In genomic region chr19:45505151-45505995, GRCh38 we compare ENCODE assay signal across 1 cellular context.
TF ChIP-seq lines count a peak whose summit lies in the region.

No MANE protein-coding gene starts in this region.

TF ChIP-seq in HepG2, 621 proteins besides CTCF, POLR2A, EP300 and RAD21:
- peak; percentile 16; the same call in 1 of the 2 replicates for TF ChIP-seq KDM2A (CRISPR knock-in tag; IDR thresholded peaks at IDR 0.05; ENCODE audit: borderline replicate concordance, low read depth)
- TF ChIP-seq YEATS2 (CRISPR knock-in tag; IDR thresholded peaks at IDR 0.05; ENCODE audit: borderline replicate concordance): 0 out of 2 replicates have a peak, but pooled peaks have one; percentile 18
- TF ChIP-seq ZNF761 (CRISPR knock-in tag; conservative IDR thresholded peaks at IDR 0.05): peak; percentile 72; the same call in 1 of the 2 replicates
- no peak for TF ChIP-seq ZNF639 (CRISPR knock-in tag; conservative IDR thresholded peaks at IDR 0.05)
- TF ChIP-seq ZNF766 (CRISPR knock-in tag; IDR thresholded peaks at IDR 0.05; ENCODE audit: borderline replicate concordance): 0 out of 2 replicates have a peak, but pooled peaks have one; percentile 55
- TF ChIP-seq ZNF503 (CRISPR knock-in tag; IDR thresholded peaks at IDR 0.05): 0 out of 2 replicates have a peak, but pooled peaks have one; percentile 20
- 0 out of 2 replicates have a peak, but pooled peaks have one; percentile 7 for TF ChIP-seq GATAD2A (CRISPR knock-in tag; IDR thresholded peaks at IDR 0.05)
- TF ChIP-seq MED1 (CRISPR knock-in tag; IDR thresholded peaks at IDR 0.05): peak; percentile 10; the same call in 1 of the 2 replicates
- peak; percentile 16; the same call in 1 of the 2 replicates for TF ChIP-seq SSRP1 (CRISPR knock-in tag; IDR thresholded peaks at IDR 0.05)
- TF ChIP-seq ZNF136 (CRISPR knock-in tag; IDR thresholded peaks at IDR 0.05; ENCODE audit: low read depth): 0 out of 2 replicates have a peak, but pooled peaks have one; percentile 28
- no peak for TF ChIP-seq XRCC5 (optimal IDR thresholded peaks at IDR 0.05; ENCODE audit: low read length)
- TF ChIP-seq FOXA3 (CRISPR knock-in tag; IDR thresholded peaks at IDR 0.05): 0 out of 2 replicates have a peak, but pooled peaks have one; percentile 19
- TF ChIP-seq FOSL2 (CRISPR knock-in tag; IDR thresholded peaks at IDR 0.05): peak; percentile 82
- TF ChIP-seq LCORL (IDR thresholded peaks at IDR 0.05): no peak
- TF ChIP-seq LCORL (CRISPR knock-in tag; IDR thresholded peaks at IDR 0.05): no peak
- 0 out of 2 replicates have a peak, but pooled peaks have one; percentile 58 for TF ChIP-seq ZNF816 (CRISPR knock-in tag; IDR thresholded peaks at IDR 0.05; ENCODE audit: borderline replicate concordance)
- peak; percentile 67 for TF ChIP-seq ZNF629 (CRISPR knock-in tag; conservative IDR thresholded peaks at IDR 0.05)
- peak; percentile 38 for TF ChIP-seq ZNF18 (CRISPR knock-in tag; IDR thresholded peaks at IDR 0.05; ENCODE audit: insufficient replicate concordance)
- TF ChIP-seq KDM5B (CRISPR knock-in tag; IDR thresholded peaks at IDR 0.05; ENCODE audit: borderline replicate concordance): no peak
- TF ChIP-seq ZNF792 (CRISPR knock-in tag; IDR thresholded peaks at IDR 0.05): 0 out of 2 replicates have a peak, but pooled peaks have one; percentile 28
- TF ChIP-seq REPIN1 (CRISPR knock-in tag; IDR thresholded peaks at IDR 0.05; ENCODE audit: borderline replicate concordance, low read depth): no peak
- 0 out of 2 replicates have a peak, but pooled peaks have one; percentile 14 for TF ChIP-seq ATF2 (CRISPR knock-in tag; IDR thresholded peaks at IDR 0.05)
- peak; percentile 62; the same call in 1 of the 2 replicates for TF ChIP-seq ZNF121 (CRISPR knock-in tag; IDR thresholded peaks at IDR 0.05)
- TF ChIP-seq TBP (CRISPR knock-in tag; IDR thresholded peaks at IDR 0.05): no peak
- TF ChIP-seq PBX3 (CRISPR knock-in tag; IDR thresholded peaks at IDR 0.05; ENCODE audit: borderline replicate concordance): no peak
- no peak for TF ChIP-seq ZBTB4 (CRISPR knock-in tag; IDR thresholded peaks at IDR 0.05; ENCODE audit: borderline replicate concordance)
- no peak for TF ChIP-seq XBP1 (CRISPR knock-in tag; IDR thresholded peaks at IDR 0.05)
- no peak for TF ChIP-seq SRSF4 (IDR thresholded peaks at IDR 0.05; ENCODE audit: low read depth, low read length, poor library complexity, severe bottlenecking)
- no peak for TF ChIP-seq PAX8 (CRISPR knock-in tag; IDR thresholded peaks at IDR 0.05; ENCODE audit: borderline replicate concordance)
- 0 out of 2 replicates have a peak, but pooled peaks have one; percentile 4 for TF ChIP-seq ZNF430 (CRISPR knock-in tag; IDR thresholded peaks at IDR 0.05)
- peak; percentile 35; the same call in 1 of the 2 replicates for TF ChIP-seq SAP130 (CRISPR knock-in tag; IDR thresholded peaks at IDR 0.05; ENCODE audit: low read depth)
- TF ChIP-seq ATM (IDR thresholded peaks at IDR 0.05; ENCODE audit: borderline replicate concordance): no peak
- TF ChIP-seq ZSCAN21 (CRISPR knock-in tag; IDR thresholded peaks at IDR 0.05; ENCODE audit: borderline replicate concordance): no peak
- no peak for TF ChIP-seq TFDP2 (CRISPR knock-in tag; IDR thresholded peaks at IDR 0.05)
- TF ChIP-seq ZNF670 (CRISPR knock-in tag; IDR thresholded peaks at IDR 0.05; ENCODE audit: borderline replicate concordance): peak; percentile 46; the same call in 1 of the 2 replicates
- 0 out of 2 replicates have a peak, but pooled peaks have one; percentile 11 for TF ChIP-seq ZNF598 (CRISPR knock-in tag; IDR thresholded peaks at IDR 0.05; ENCODE audit: borderline replicate concordance)
